In genomic region chr5:79934681-79935080, GRCh38 we compare ENCODE assay signal across 20 cellular contexts. TPM values are rescaled to one million over a fixed set of nuclear protein-coding genes. Genes with fewer than 3 reads are reported as not detected.
A peak's percentile ranks its signal among the peaks of the same experiment; 100 is the strongest.
DNase-seq lines count a peak whose midpoint lies in the region; ATAC-seq and TF ChIP-seq lines count a peak whose summit lies in the region.
"Had no signal": no experiment of that assay in that cellular context is flagged by ENCODE, and none has a peak within 500 bp of the region (broad histone marks: within the 10 kb centered on the region; RNA-seq: fewer than 3 reads in every experiment).

No MANE protein-coding gene starts in this region.

- peak overlapping the region; percentile 14 for H3K4me2 ChIP-seq in mammary epithelial cell (ENCODE audit: insufficient read depth, low read depth, low read length)
- H3K4me2 ChIP-seq in neural progenitor cell = no peak overlapping the region
- H3K4me2 ChIP-seq: A549 had no signal

- ATAC-seq in foreskin keratinocyte (no peak), GM18858 (IDR thresholded peaks at IDR 0.05; ENCODE audit: unreplicated experiment) (no peak)
- no peak for ATAC-seq in activated CD4-positive, CD25-positive, alpha-beta regulatory T cell treated with anti-CD3 and anti-CD28 coated beads, Interleukin-2, amount 50 U/mL, for 24 hours
- no peak for ATAC-seq in natural killer cell treated with Interleukin-12 subunit alpha and Interleukin-12 subunit beta and Interleukin-15 and Interleukin-18, amount 100 ng/mL, for 72 hours
- ATAC-seq: A549; CD8-positive, alpha-beta T cell had no signal

- 65% methylated on average over 3 of the region's 3 CpGs for WGBS in mammary epithelial cell (ENCODE audit: low coverage, missing lambda C conversion rate)

- H3K79me2 ChIP-seq in mammary epithelial cell (ENCODE audit: insufficient read depth, low read length) = no peaks in the 10 kb centered on the region
- no peaks in the 10 kb centered on the region for H3K79me2 ChIP-seq in neural progenitor cell (ENCODE audit: low read depth)

- H3K27me3 Mint-ChIP-seq in MCF 10A (ENCODE audit: insufficient read depth, unreplicated experiment) (no peaks in the 10 kb centered on the region), neural progenitor cell (ENCODE audit: insufficient read depth, low read depth) (no peaks in the 10 kb centered on the region)
- peaks cover 6 to 8% of the 10 kb centered on the region in 2 donors for H3K27me3 Mint-ChIP-seq in natural killer cell treated with Interleukin-12 subunit alpha and Interleukin-12 subunit beta and Interleukin-15 and Interleukin-18, amount 100 ng/mL, for 72 hours

- DNase-seq in mammary epithelial cell = peak; percentile 52
- DNase-seq in MCF 10A (ENCODE audit: unreplicated experiment) = no peak
- no peak for DNase-seq in caudate nucleus (lab: John Stamatoyannopoulos, UW)
- peak; percentile 36 to 73 for DNase-seq in foreskin keratinocyte
- DNase-seq in neural progenitor cell (ENCODE audit: low spot score) = no peak
- no peak for DNase-seq in natural killer cell treated with Interleukin-12 subunit alpha and Interleukin-12 subunit beta and Interleukin-15 and Interleukin-18, amount 100 ng/mL, for 72 hours (ENCODE audit: low spot score)
- DNase-seq: AML-193; Caco-2; Calu3; CD4-positive, alpha-beta T cell; CD8-positive, alpha-beta T cell; DMS79 treated with DMSO at 0.1 percent for 48 hours; GF-D8 had no signal

- H3K4me1 Mint-ChIP-seq in MCF 10A (ENCODE audit: insufficient read depth, unreplicated experiment) (peaks cover 14% of the 10 kb centered on the region), neural progenitor cell (no peaks in the 10 kb centered on the region)
- no peaks in the 10 kb centered on the region for H3K4me1 Mint-ChIP-seq in natural killer cell treated with Interleukin-12 subunit alpha and Interleukin-12 subunit beta and Interleukin-15 and Interleukin-18, amount 100 ng/mL, for 72 hours (ENCODE audit: low read depth in 2 of 2)
- H3K4me1 Mint-ChIP-seq: B cell had no signal

- H3F3A ChIP-seq in neural progenitor cell (ENCODE audit: low read depth) = peaks cover 8% of the 10 kb centered on the region

- H3K27ac Mint-ChIP-seq in MCF 10A (ENCODE audit: low read depth, unreplicated experiment) = no peak overlapping the region
- H3K27ac Mint-ChIP-seq in neural progenitor cell = no peak overlapping the region
- H3K27ac Mint-ChIP-seq in natural killer cell treated with Interleukin-12 subunit alpha and Interleukin-12 subunit beta and Interleukin-15 and Interleukin-18, amount 100 ng/mL, for 72 hours = no peak overlapping the region
- H3K27ac Mint-ChIP-seq: B cell; CD4-positive, alpha-beta T cell; CD8-positive, alpha-beta T cell had no signal

- peak overlapping the region; percentile 60 for H2AFZ ChIP-seq in mammary epithelial cell (ENCODE audit: low read depth, low read length)
- H2AFZ ChIP-seq in neural progenitor cell (replicated peaks) = peak overlapping the region; percentile 48

- H3K9me3 ChIP-seq in mammary epithelial cell (replicated peaks; ENCODE audit: insufficient read depth, low read length) (no peaks in the 10 kb centered on the region), neural progenitor cell (ENCODE audit: low read depth) (no peaks in the 10 kb centered on the region)

- no peaks in the 10 kb centered on the region for H4K20me1 ChIP-seq in mammary epithelial cell (ENCODE audit: insufficient read depth, low read length)
- H4K20me1 ChIP-seq in neural progenitor cell (ENCODE audit: low read depth) = no peaks in the 10 kb centered on the region
- H4K20me1 ChIP-seq: BLaER1 treated with 17β-estradiol and CSF1 and Interleukin-3, amounts not matched to agents 10 nM and 100 nM had no signal

- H3K4me3 Mint-ChIP-seq in MCF 10A (ENCODE audit: unreplicated experiment) (no peak overlapping the region), neural progenitor cell (no peak overlapping the region)
- no peak overlapping the region for H3K4me3 Mint-ChIP-seq in natural killer cell treated with Interleukin-12 subunit alpha and Interleukin-12 subunit beta and Interleukin-15 and Interleukin-18, amount 100 ng/mL, for 72 hours
- H3K4me3 Mint-ChIP-seq: B cell; CD4-positive, alpha-beta T cell; CD8-positive, alpha-beta T cell had no signal

- no peaks in the 10 kb centered on the region for H3K36me3 ChIP-seq in mammary epithelial cell (ENCODE audit: insufficient read depth, low read length)
- no peaks in the 10 kb centered on the region for H3K36me3 ChIP-seq in neural progenitor cell
- H3K36me3 ChIP-seq: BLaER1 treated with 17β-estradiol and CSF1 and Interleukin-3, amounts not matched to agents 10 nM and 100 nM had no signal

- H3K36me3 Mint-ChIP-seq in MCF 10A (ENCODE audit: insufficient read depth, unreplicated experiment) (no peaks in the 10 kb centered on the region), neural progenitor cell (no peaks in the 10 kb centered on the region)
- no peaks in the 10 kb centered on the region for H3K36me3 Mint-ChIP-seq in natural killer cell treated with Interleukin-12 subunit alpha and Interleukin-12 subunit beta and Interleukin-15 and Interleukin-18, amount 100 ng/mL, for 72 hours
- H3K36me3 Mint-ChIP-seq: CD8-positive, alpha-beta T cell had no signal

- peaks cover 47% of the 10 kb centered on the region for H3K4me1 ChIP-seq in mammary epithelial cell (ENCODE audit: insufficient read depth, low read length)
- H3K4me1 ChIP-seq in foreskin keratinocyte = peaks cover 10% of the 10 kb centered on the region
- peaks cover 9% of the 10 kb centered on the region for H3K4me1 ChIP-seq in neural progenitor cell
- H3K4me1 ChIP-seq: A549 had no signal

- H3K9me3 Mint-ChIP-seq in MCF 10A (ENCODE audit: unreplicated experiment) (no peaks in the 10 kb centered on the region), neural progenitor cell (no peaks in the 10 kb centered on the region)
- H3K9me3 Mint-ChIP-seq in natural killer cell treated with Interleukin-12 subunit alpha and Interleukin-12 subunit beta and Interleukin-15 and Interleukin-18, amount 100 ng/mL, for 72 hours = no peaks in the 10 kb centered on the region
- H3K9me3 Mint-ChIP-seq: CD4-positive, alpha-beta T cell; CD8-positive, alpha-beta T cell had no signal

- in situ Hi-C loops in mammary epithelial cell (cut with MboI; ENCODE audit: low sequenced_read_pairs in 2 of 2) = no loop called here

- H3K4me3 ChIP-seq in mammary epithelial cell (replicated peaks in 1 of 3; ENCODE audit: insufficient read depth in 1 of 3, low read depth in 2 of 3, low read length in 3 of 3) = no peak overlapping the region
- H3K4me3 ChIP-seq in neural progenitor cell = no peak overlapping the region
- H3K4me3 ChIP-seq: A549; BLaER1 treated with 17β-estradiol and CSF1 and Interleukin-3, amounts not matched to agents 10 nM and 100 nM had no signal

- H3K9ac ChIP-seq in mammary epithelial cell (ENCODE audit: insufficient read depth, low read length) (no peak overlapping the region), neural progenitor cell (no peak overlapping the region)
- H3K9ac ChIP-seq: BLaER1 treated with 17β-estradiol and CSF1 and Interleukin-3, amounts not matched to agents 10 nM and 100 nM had no signal

- BruUV-seq in mammary epithelial cell (replicated peaks; lab: Mats Ljungman, UMichigan) = no TSS peak
- BruUV-seq in MCF 10A (replicated peaks; lab: Mats Ljungman, UMichigan) = no TSS peak

- no peak overlapping the region for H3K27ac ChIP-seq in mammary epithelial cell (ENCODE audit: insufficient read depth, low read depth, low read length)
- peak overlapping the region; percentile 85 for H3K27ac ChIP-seq in caudate nucleus (ENCODE audit: low read depth, low read length)
- no peak overlapping the region for H3K27ac ChIP-seq in foreskin keratinocyte
- H3K27ac ChIP-seq in neural progenitor cell = no peak overlapping the region
- H3K27ac ChIP-seq: 22Rv1; A549; BLaER1 treated with 17β-estradiol and CSF1 and Interleukin-3, amounts not matched to agents 10 nM and 100 nM; C4-2B had no signal

- H3K27me3 ChIP-seq in mammary epithelial cell (ENCODE audit: insufficient read depth, low read length) = no peaks in the 10 kb centered on the region
- H3K27me3 ChIP-seq in foreskin keratinocyte = no peaks in the 10 kb centered on the region
- no peaks in the 10 kb centered on the region for H3K27me3 ChIP-seq in neural progenitor cell
- H3K27me3 ChIP-seq: BLaER1 treated with 17β-estradiol and CSF1 and Interleukin-3, amounts not matched to agents 10 nM and 100 nM had no signal

- CTCF ChIA-PET in mammary epithelial cell (lab: Charles Lee; ENCODE audit: low non-redundant PET) = no interaction called here
- CTCF ChIA-PET in MCF 10A (lab: Yijun Ruan, JAX) = interaction anchor here (1.9 kb wide), 1 partner anchor 10 kb away, joined by 5 read pairs; no protein-coding TSS in a partner anchor

- TF ChIP-seq CTCF in mammary epithelial cell (conservative IDR thresholded peaks at IDR 0.05 in 1 of 2, IDR thresholded peaks at IDR 0.05 in 1 of 2; ENCODE audit: extremely low read depth in 1 of 2, insufficient read depth in 1 of 2, low read depth in 1 of 2, low read length in 2 of 2) (no peak), MCF 10A (IDR thresholded peaks at IDR 0.05; ENCODE audit: unreplicated experiment) (no peak), foreskin keratinocyte (conservative IDR thresholded peaks at IDR 0.05) (no peak), neural progenitor cell (IDR thresholded peaks at IDR 0.05) (no peak)

- intact Hi-C loops in mammary epithelial cell (cut with micrococcal nuclease) = loop anchor here (5.0 kb wide), 1 partner anchor 43 kb away; no protein-coding TSS in a partner anchor
- intact Hi-C loops in MCF 10A (cut with micrococcal nuclease) = no loop called here

- POLR2A ChIA-PET in MCF 10A (lab: Yijun Ruan, JAX) = no interaction called here

- dilution Hi-C loops in mammary epithelial cell (cut with HindIII; ENCODE audit: low sequenced_read_pairs) = no loop called here

RNA-seq across cellular contexts. Expression of gene MTX3, which starts 56.4 kb away (rescaled TPM):
- total RNA-seq in mammary epithelial cell = 10 to 100 TPM; 21.7 to 23.0 TPM
- 6.5 TPM for polyA plus RNA-seq in mammary epithelial cell
- 7.7 TPM for polyA minus RNA-seq in mammary epithelial cell
- 23.9 and 28.2 TPM in 2 replicates for total RNA-seq in MCF 10A (2022)
- 15.4 and 16.2 TPM in 2 replicates for total RNA-seq in foreskin keratinocyte
- polyA plus RNA-seq in foreskin keratinocyte = 3.4 and 4.3 TPM in 2 replicates
- total RNA-seq in neural progenitor cell (ENCODE audit: low replicate concordance) = 43.1 and 64.0 TPM in 2 replicates
- total RNA-seq in natural killer cell treated with Interleukin-12 subunit alpha and Interleukin-12 subunit beta and Interleukin-15 and Interleukin-18, amount 100 ng/mL, for 72 hours = 10 to 100 TPM; 10.3 to 18.2 TPM

Comparison
In these comparisons a context has a peak if more than half of its experiments do, and no peak if none do; other contexts are left out.
1. DNase-seq: peak in mammary epithelial cell (single experiment) and foreskin keratinocyte (2 of 2); none in MCF 10A (single experiment), caudate nucleus (0 of 61), neural progenitor cell (single experiment) and natural killer cell treated with Interleukin-12 subunit alpha and Interleukin-12 subunit beta and Interleukin-15 and Interleukin-18, amount 100 ng/mL, for 72 hours (single experiment).